In the genomic region with DNA sequence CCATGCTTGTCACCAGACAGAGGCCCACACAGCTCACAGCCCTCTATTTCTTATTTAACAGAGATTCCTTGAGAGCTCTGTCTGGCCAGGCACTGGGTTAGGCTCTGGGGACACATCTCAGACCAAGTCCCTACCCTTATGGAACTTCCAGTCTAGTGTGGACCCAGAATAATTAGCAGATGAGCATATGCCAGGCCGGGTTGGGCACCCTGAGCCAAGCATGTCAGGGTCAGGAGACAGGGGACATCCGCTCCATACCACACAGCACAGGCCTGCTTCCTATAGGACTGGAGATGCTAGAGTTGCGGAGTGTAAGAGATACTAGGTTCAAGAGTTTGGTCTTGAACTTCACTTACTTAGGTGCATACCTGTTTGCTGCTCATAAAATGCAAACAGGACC, we compare ENCODE assay signal across 1 cellular context.
TF ChIP-seq lines count a peak whose summit lies in the region.

No MANE protein-coding gene starts in this region.

TF ChIP-seq in IMR-90, 13 proteins besides CTCF, POLR2A, EP300 and RAD21:
- no peak for TF ChIP-seq BHLHE40 (IDR thresholded peaks at IDR 0.05; ENCODE audit: low read depth, low read length)
- no peak for TF ChIP-seq NFE2L2 (IDR thresholded peaks at IDR 0.05; ENCODE audit: low read depth, low read length)
- no peak for TF ChIP-seq SMC3 (IDR thresholded peaks at IDR 0.05; ENCODE audit: low read depth, low read length)
- TF ChIP-seq RFX5 (IDR thresholded peaks at IDR 0.05; ENCODE audit: low read depth, low read length) = no peak
- TF ChIP-seq CHD1 (IDR thresholded peaks at IDR 0.05; ENCODE audit: low read depth, low read length) = no peak
- TF ChIP-seq, protein P1, sequence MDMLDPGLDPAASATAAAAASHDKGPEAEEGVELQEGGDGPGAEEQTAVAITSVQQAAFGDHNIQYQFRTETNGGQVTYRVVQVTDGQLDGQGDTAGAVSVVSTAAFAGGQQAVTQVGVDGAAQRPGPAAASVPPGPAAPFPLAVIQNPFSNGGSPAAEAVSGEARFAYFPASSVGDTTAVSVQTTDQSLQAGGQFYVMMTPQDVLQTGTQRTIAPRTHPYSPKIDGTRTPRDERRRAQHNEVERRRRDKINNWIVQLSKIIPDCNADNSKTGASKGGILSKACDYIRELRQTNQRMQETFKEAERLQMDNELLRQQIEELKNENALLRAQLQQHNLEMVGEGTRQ (IDR thresholded peaks at IDR 0.05; ENCODE audit: low read depth, low read length) = no peak
- no peak for TF ChIP-seq RCOR1 (IDR thresholded peaks at IDR 0.05; ENCODE audit: insufficient replicate concordance, low read length)
- no peak for TF ChIP-seq MAZ (IDR thresholded peaks at IDR 0.05; ENCODE audit: borderline replicate concordance, low read depth, low read length)
